Comparison of ENCODE assay signal across 7 cellular contexts in the genomic region with DNA sequence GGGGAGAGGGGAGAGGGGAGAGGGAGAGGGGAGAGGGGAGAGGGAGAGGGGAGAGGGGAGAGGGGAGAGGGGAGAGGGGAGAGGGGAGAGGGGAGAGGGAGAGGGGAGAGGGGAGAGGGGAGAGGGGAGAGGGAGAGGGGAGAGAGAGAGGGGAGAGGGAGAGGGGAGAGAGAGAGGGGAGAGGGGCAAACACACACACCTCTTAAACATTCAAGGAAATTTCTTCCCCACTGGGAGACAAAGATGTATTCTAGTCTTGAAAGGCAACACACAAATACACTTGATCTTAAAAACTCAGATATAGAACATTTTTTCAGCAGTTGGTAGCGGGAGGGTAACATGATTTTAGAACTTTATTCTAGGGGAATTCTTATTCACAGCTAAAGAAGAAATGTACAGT. TPM values are rescaled to one million over a fixed set of nuclear protein-coding genes. Genes with fewer than 3 reads are reported as not detected.
DNase-seq lines count a peak whose midpoint lies in the region; ATAC-seq and TF ChIP-seq lines count a peak whose summit lies in the region.
"Not testable (repeated sequence)": the region's sequence is repeated elsewhere in the genome, so short reads cannot be mapped to it uniquely, and the experiment has no call there.

No MANE protein-coding gene starts in this region.

- H3F3A ChIP-seq in PC-3 (ENCODE audit: low read length, unreplicated experiment): not testable (repeated sequence)

- peaks cover 82% of the 10 kb centered on the region for H3K4me1 ChIP-seq in DND-41 (ENCODE audit: insufficient read depth, low read length)
- H3K4me1 ChIP-seq in PC-3 (ENCODE audit: insufficient read depth, low read length): peaks cover 50% of the 10 kb centered on the region
- peaks cover 57 to 59% of the 10 kb centered on the region in 2 donors for H3K4me1 ChIP-seq in adrenal gland (replicated peaks in 1 of 2)
- H3K4me1 ChIP-seq in foreskin keratinocyte: peaks cover 35% of the 10 kb centered on the region

- TF ChIP-seq CTCF in DND-41 (IDR thresholded peaks at IDR 0.05; ENCODE audit: borderline replicate concordance, extremely low read depth, low read length, poor library complexity, severe bottlenecking); PC-3 (conservative IDR thresholded peaks at IDR 0.05; ENCODE audit: low read depth, low read length); activated B cell treated with CpG ODN at 0.5 μM for 24 hours (IDR thresholded peaks at IDR 0.05); adrenal gland (IDR thresholded peaks at IDR 0.05); foreskin keratinocyte (conservative IDR thresholded peaks at IDR 0.05): not testable (repeated sequence)

- not testable (repeated sequence) for H3K27me3 Mint-ChIP-seq in activated B cell treated with CpG ODN at 0.5 μM for 24 hours; activated T-helper 1 cell treated with anti-CD3 and anti-CD28 coated beads, Interleukin-12 subunit alpha, Interleukin-12 subunit beta, Interleukin-2, Interleukin-4 antibody, amounts not matched to agents 30 ng/mL and 10 ng/mL and 1 ng/mL, durations not matched to agents 14 hours and 24 hours and 36 hours (ENCODE audit: insufficient read depth); naive thymus-derived CD8-positive, alpha-beta T cell

- H3K27ac Mint-ChIP-seq in activated B cell treated with CpG ODN at 0.5 μM for 24 hours: peak overlapping the region; percentile 76
- H3K27ac Mint-ChIP-seq in activated T-helper 1 cell treated with anti-CD3 and anti-CD28 coated beads, Interleukin-12 subunit alpha, Interleukin-12 subunit beta, Interleukin-2, Interleukin-4 antibody, amounts not matched to agents 30 ng/mL and 10 ng/mL and 1 ng/mL, durations not matched to agents 14 hours and 24 hours and 36 hours: peak overlapping the region; percentile 18
- peak overlapping the region in 6 of 10 donors; percentile 22 to 82 (median 68) for H3K27ac Mint-ChIP-seq in naive thymus-derived CD8-positive, alpha-beta T cell

- not testable (repeated sequence) for H3K4me3 Mint-ChIP-seq in activated B cell treated with CpG ODN at 0.5 μM for 24 hours; activated T-helper 1 cell treated with anti-CD3 and anti-CD28 coated beads, Interleukin-12 subunit alpha, Interleukin-12 subunit beta, Interleukin-2, Interleukin-4 antibody, amounts not matched to agents 30 ng/mL and 10 ng/mL and 1 ng/mL, durations not matched to agents 14 hours and 24 hours and 36 hours; naive thymus-derived CD8-positive, alpha-beta T cell

- H3K27me3 ChIP-seq in DND-41 (ENCODE audit: insufficient read depth, low read length, poor library complexity); PC-3 (ENCODE audit: low read length); adrenal gland; foreskin keratinocyte: not testable (repeated sequence)

- H3K4me1 Mint-ChIP-seq in activated B cell treated with CpG ODN at 0.5 μM for 24 hours: peaks cover 86% of the 10 kb centered on the region
- peaks cover 84% of the 10 kb centered on the region for H3K4me1 Mint-ChIP-seq in activated T-helper 1 cell treated with anti-CD3 and anti-CD28 coated beads, Interleukin-12 subunit alpha, Interleukin-12 subunit beta, Interleukin-2, Interleukin-4 antibody, amounts not matched to agents 30 ng/mL and 10 ng/mL and 1 ng/mL, durations not matched to agents 14 hours and 24 hours and 36 hours (ENCODE audit: low read depth)
- H3K4me1 Mint-ChIP-seq in naive thymus-derived CD8-positive, alpha-beta T cell: peaks cover 42 to 84% (median 70%) of the 10 kb centered on the region in 4 donors

- H3K36me3 Mint-ChIP-seq in activated B cell treated with CpG ODN at 0.5 μM for 24 hours (ENCODE audit: low read depth): peaks cover 23% of the 10 kb centered on the region
- not testable (repeated sequence) for H3K36me3 Mint-ChIP-seq in activated T-helper 1 cell treated with anti-CD3 and anti-CD28 coated beads, Interleukin-12 subunit alpha, Interleukin-12 subunit beta, Interleukin-2, Interleukin-4 antibody, amounts not matched to agents 30 ng/mL and 10 ng/mL and 1 ng/mL, durations not matched to agents 14 hours and 24 hours and 36 hours (ENCODE audit: low read depth); naive thymus-derived CD8-positive, alpha-beta T cell

- not testable (repeated sequence) for H2AFZ ChIP-seq in DND-41 (ENCODE audit: low read depth, low read length); PC-3 (ENCODE audit: low read length)

- not testable (repeated sequence) for H3K9me3 ChIP-seq in DND-41 (ENCODE audit: insufficient read depth, low read length, severe bottlenecking); PC-3 (ENCODE audit: low read length); adrenal gland (replicated peaks in 1 of 3)

- not testable (repeated sequence) for TF ChIP-seq POLR2A in adrenal gland (IDR thresholded peaks at IDR 0.05)

- not testable (repeated sequence) for ATAC-seq in DND-41 (ENCODE audit: insufficient read depth, low read depth); PC-3; activated B cell treated with CpG ODN at 0.5 μM for 24 hours (ENCODE audit: low read depth); foreskin keratinocyte; naive thymus-derived CD8-positive, alpha-beta T cell

- CTCF ChIA-PET in PC-3 (lab: Charles Lee); activated B cell treated with CpG ODN at 0.5 μM for 24 hours (lab: Charles Lee): not testable (repeated sequence)

- not testable (repeated sequence) for DNase-seq in DND-41; PC-3; activated B cell treated with CpG ODN at 0.5 μM for 24 hours; activated T-helper 1 cell treated with anti-CD3 and anti-CD28 coated beads, Interleukin-12 subunit alpha, Interleukin-12 subunit beta, Interleukin-2, Interleukin-4 antibody, amounts not matched to agents 30 ng/mL and 10 ng/mL and 1 ng/mL, durations not matched to agents 14 hours and 24 hours and 36 hours (ENCODE audit: low spot score); adrenal gland; foreskin keratinocyte; naive thymus-derived CD8-positive, alpha-beta T cell

- POLR2A ChIA-PET in PC-3 (lab: Charles Lee; ENCODE audit: unreplicated experiment); naive thymus-derived CD8-positive, alpha-beta T cell (lab: Charles Lee): not testable (repeated sequence)
- POLR2A ChIA-PET in activated B cell treated with CpG ODN at 0.5 μM for 24 hours (lab: Charles Lee): interaction anchor here (0.9 kb wide), 1 partner anchor 42 kb away, joined by 8 read pairs; no protein-coding TSS in a partner anchor

- H3K9me3 Mint-ChIP-seq in activated B cell treated with CpG ODN at 0.5 μM for 24 hours; activated T-helper 1 cell treated with anti-CD3 and anti-CD28 coated beads, Interleukin-12 subunit alpha, Interleukin-12 subunit beta, Interleukin-2, Interleukin-4 antibody, amounts not matched to agents 30 ng/mL and 10 ng/mL and 1 ng/mL, durations not matched to agents 14 hours and 24 hours and 36 hours; naive thymus-derived CD8-positive, alpha-beta T cell: not testable (repeated sequence)

- not testable (repeated sequence) for H3K9ac ChIP-seq in DND-41 (ENCODE audit: low read depth, low read length); PC-3 (ENCODE audit: low read length)

- H3K36me3 ChIP-seq in DND-41 (ENCODE audit: insufficient read depth, low read length); PC-3 (ENCODE audit: low read depth, low read length); adrenal gland (replicated peaks in 1 of 2): not testable (repeated sequence)

- not testable (repeated sequence) for BruUV-seq in PC-3 (replicated peaks; lab: Mats Ljungman, UMichigan)

- not testable (repeated sequence) for H3K4me2 ChIP-seq in DND-41 (ENCODE audit: insufficient read depth, low read length); PC-3 (ENCODE audit: low read length)

- peak overlapping the region; percentile 97 for H3K27ac ChIP-seq in DND-41 (ENCODE audit: low read length)
- H3K27ac ChIP-seq in PC-3 (ENCODE audit: low read length): peak overlapping the region; percentile 35
- H3K27ac ChIP-seq in adrenal gland: peak overlapping the region in 4 of 5 donors; percentile 17 to 73 (median 52)
- peak overlapping the region; percentile 16 for H3K27ac ChIP-seq in foreskin keratinocyte

- intact Hi-C loops in PC-3 (cut with micrococcal nuclease); adrenal gland (cut with DNase I): not testable (repeated sequence)
- intact Hi-C loops in activated B cell treated with CpG ODN at 0.5 μM for 24 hours (cut with micrococcal nuclease): loop anchor here (2.0 kb wide), 2 partner anchors 29 to 43 kb away; a partner anchor contains a TSS
- intact Hi-C loops in activated T-helper 1 cell treated with anti-CD3 and anti-CD28 coated beads, Interleukin-12 subunit alpha, Interleukin-12 subunit beta, Interleukin-2, Interleukin-4 antibody, amounts not matched to agents 30 ng/mL and 10 ng/mL and 1 ng/mL, durations not matched to agents 14 hours and 24 hours and 36 hours (cut with micrococcal nuclease): loop anchor here (2.0 to 5.0 kb wide), 4 partner anchors 17 to 121 kb away; no protein-coding TSS in a partner anchor

- H3K79me2 ChIP-seq in DND-41 (ENCODE audit: insufficient read depth, low read length) (peaks cover 82% of the 10 kb centered on the region), PC-3 (ENCODE audit: low read length) (peaks cover 69% of the 10 kb centered on the region)

- H3K9me2 ChIP-seq in PC-3 (replicated peaks; ENCODE audit: low read length): not testable (repeated sequence)

- 87 to 95% (median 92%) methylated on average over 1 of the region's 1 CpG for WGBS in adrenal gland, 4 donors

- peaks cover 14% of the 10 kb centered on the region for H4K20me1 ChIP-seq in DND-41 (ENCODE audit: insufficient read depth, low read length)
- H4K20me1 ChIP-seq in PC-3 (ENCODE audit: low read length): not testable (repeated sequence)

- not testable (repeated sequence) for H3K4me3 ChIP-seq in DND-41 (ENCODE audit: low read depth in 1 of 2, low read length in 2 of 2); PC-3 (ENCODE audit: low read length); adrenal gland

RNA-seq across cellular contexts. Expression of a gene that starts 42.5 kb away (rescaled TPM):
- 57.2 and 62.7 TPM in 2 replicates for total RNA-seq in PC-3 (2014; rRNA removed)
- 109 and 127 TPM in 2 replicates for total RNA-seq in activated B cell treated with CpG ODN at 0.5 μM for 24 hours
- total RNA-seq in activated T-helper 1 cell treated with anti-CD3 and anti-CD28 coated beads, Interleukin-12 subunit alpha, Interleukin-12 subunit beta, Interleukin-2, Interleukin-4 antibody, amounts not matched to agents 30 ng/mL and 10 ng/mL and 1 ng/mL, durations not matched to agents 14 hours and 24 hours and 36 hours: 121 and 131 TPM in 2 replicates
- total RNA-seq in adrenal gland: 100 to 1,000 TPM; 103 to 632 (median 161) TPM
- 1,000 to 10,000 TPM in 1 of 3 donors, 10 to 100 TPM in 2; 31.4 to 1,320 (median 33.3) TPM for polyA plus RNA-seq in adrenal gland
- total RNA-seq in foreskin keratinocyte: 91.9 and 98.3 TPM in 2 replicates
- polyA plus RNA-seq in foreskin keratinocyte: 51.2 and 59.9 TPM in 2 replicates
- total RNA-seq in naive thymus-derived CD8-positive, alpha-beta T cell: 10 to 100 TPM; 59.4 to 67.4 TPM
- 10 to 100 TPM; 32.5 to 38.1 (median 33.0) TPM for polyA plus RNA-seq in naive thymus-derived CD8-positive, alpha-beta T cell

Comparison
In these comparisons a context has a peak if more than half of its experiments do, and no peak if none do; other contexts are left out.
1. H3K27ac ChIP-seq: peak in every context shown above with its lines; median percentile 97 in DND-41; 52 in adrenal gland; 35 in PC-3; 16 in foreskin keratinocyte.
2. H3K27ac Mint-ChIP-seq: peak in every context shown above with its lines; median percentile 76 in activated B cell treated with CpG ODN at 0.5 μM for 24 hours; 68 in naive thymus-derived CD8-positive, alpha-beta T cell; 18 in activated T-helper 1 cell treated with anti-CD3 and anti-CD28 coated beads, Interleukin-12 subunit alpha, Interleukin-12 subunit beta, Interleukin-2, Interleukin-4 antibody, amounts not matched to agents 30 ng/mL and 10 ng/mL and 1 ng/mL, durations not matched to agents 14 hours and 24 hours and 36 hours.